In genomic region chr3:143674100-143674968, GRCh38 we compare ENCODE assay signal across 1 cellular context.
TF ChIP-seq lines count a peak whose summit lies in the region.

No MANE protein-coding gene starts in this region.

TF ChIP-seq in GM12878, 131 proteins besides CTCF, POLR2A, EP300 and RAD21 (continued from another document and continues in another):
- no peak for TF ChIP-seq KLF5 (IDR thresholded peaks at IDR 0.05; ENCODE audit: partially characterized antibody)
- no peak for TF ChIP-seq EZH2 (IDR thresholded peaks at IDR 0.05; ENCODE audit: borderline replicate concordance, control insufficient read depth, low read depth, low read length)
- no peak for TF ChIP-seq NR2C2 (IDR thresholded peaks at IDR 0.05; ENCODE audit: borderline replicate concordance, control insufficient read depth, insufficient read length, low read depth)
- TF ChIP-seq BCL3 (IDR thresholded peaks at IDR 0.05; ENCODE audit: borderline replicate concordance, insufficient read depth, low read depth, low read length, poor library complexity, severe bottlenecking) = no peak
- no peak for TF ChIP-seq JUND (IDR thresholded peaks at IDR 0.05; ENCODE audit: low read depth, low read length)
- TF ChIP-seq SMARCA5 (IDR thresholded peaks at IDR 0.05) = peak; percentile 88; the same call in 1 of the 2 replicates
- no peak for TF ChIP-seq RAD51 (IDR thresholded peaks at IDR 0.05)
- TF ChIP-seq MYC (IDR thresholded peaks at IDR 0.05; ENCODE audit: insufficient read depth, insufficient read length, insufficient replicate concordance, low read length, severe bottlenecking) = no peak
- 0 out of 2 replicates have a peak, but pooled peaks have one; percentile 38 for TF ChIP-seq MEF2A (IDR thresholded peaks at IDR 0.05; ENCODE audit: insufficient read depth, low read depth, low read length)
- no peak for TF ChIP-seq E4F1 (IDR thresholded peaks at IDR 0.05; ENCODE audit: borderline replicate concordance, partially characterized antibody)
- no peak for TF ChIP-seq E2F4 (IDR thresholded peaks at IDR 0.05; ENCODE audit: low read depth, low read length)
- TF ChIP-seq HCFC1 (IDR thresholded peaks at IDR 0.05; ENCODE audit: low read length) = no peak
- no peak for TF ChIP-seq BCL11A (IDR thresholded peaks at IDR 0.05; ENCODE audit: low read depth, low read length)
- no peak for TF ChIP-seq E2F8 (IDR thresholded peaks at IDR 0.05; ENCODE audit: low read depth, partially characterized antibody)
- no peak for TF ChIP-seq TCF7 (IDR thresholded peaks at IDR 0.05; ENCODE audit: borderline replicate concordance)
- no peak for TF ChIP-seq RB1 (IDR thresholded peaks at IDR 0.05; ENCODE audit: borderline replicate concordance)
- TF ChIP-seq RUNX3 (IDR thresholded peaks at IDR 0.05; ENCODE audit: low read length) = 0 out of 2 replicates have a peak, but pooled peaks have one; percentile 8
- no peak for TF ChIP-seq USF1 (IDR thresholded peaks at IDR 0.05; ENCODE audit: borderline replicate concordance, extremely low read length, insufficient read depth, low read depth, low read length)
- TF ChIP-seq CREB1 (IDR thresholded peaks at IDR 0.05; ENCODE audit: low read depth) = no peak
- no peak for TF ChIP-seq TAF1 (IDR thresholded peaks at IDR 0.05; ENCODE audit: borderline replicate concordance, low read depth, low read length)
- TF ChIP-seq ZNF384 (IDR thresholded peaks at IDR 0.05; ENCODE audit: borderline replicate concordance, low read depth, low read length) = no peak
- 0 out of 2 replicates have a peak, but pooled peaks have one; percentile 24 for TF ChIP-seq EED (IDR thresholded peaks at IDR 0.05; ENCODE audit: low read depth)
- no peak for TF ChIP-seq NFYA (IDR thresholded peaks at IDR 0.05; ENCODE audit: borderline replicate concordance, low read depth, low read length)
- no peak for TF ChIP-seq STAT3 (IDR thresholded peaks at IDR 0.05; ENCODE audit: low read depth, low read length)
- peak; percentile 50; the same call in 1 of the 3 replicates for TF ChIP-seq POU2F2 (IDR thresholded peaks at IDR 0.05; ENCODE audit: borderline replicate concordance, low read depth, low read length)
- TF ChIP-seq SP1 (IDR thresholded peaks at IDR 0.05; ENCODE audit: low read depth, low read length) = no peak
- TF ChIP-seq PRDM15 (CRISPR knock-in tag; IDR thresholded peaks at IDR 0.05) = no peak
- no peak for TF ChIP-seq NR2C1 (IDR thresholded peaks at IDR 0.05)
- no peak for TF ChIP-seq JUNB (IDR thresholded peaks at IDR 0.05)
- TF ChIP-seq BMI1 (IDR thresholded peaks at IDR 0.05; ENCODE audit: borderline replicate concordance) = no peak
- peak; percentile 57 for TF ChIP-seq MTA2 (IDR thresholded peaks at IDR 0.05; ENCODE audit: low read depth)
- TF ChIP-seq ZBED1 (IDR thresholded peaks at IDR 0.05; ENCODE audit: borderline replicate concordance) = no peak
- TF ChIP-seq CEBPZ (IDR thresholded peaks at IDR 0.05; ENCODE audit: low read depth, low read length) = no peak
- TF ChIP-seq REST (IDR thresholded peaks at IDR 0.05; ENCODE audit: low read depth, low read length) = no peak
- no peak for TF ChIP-seq ETV6 (conservative IDR thresholded peaks at IDR 0.05 in 1 of 2, IDR thresholded peaks at IDR 0.05 in 1 of 2; ENCODE audit: borderline replicate concordance in 1 of 2, low read depth in 1 of 2)
- peak; percentile 76; the same call in 1 of the 2 replicates for TF ChIP-seq SPI1 (IDR thresholded peaks at IDR 0.05; ENCODE audit: borderline replicate concordance, insufficient read depth, low read depth, low read length)
- TF ChIP-seq MAX (IDR thresholded peaks at IDR 0.05; ENCODE audit: low read depth, low read length) = no peak
- no peak for TF ChIP-seq CBFB (IDR thresholded peaks at IDR 0.05; ENCODE audit: low read depth)
- TF ChIP-seq GATAD2B (conservative IDR thresholded peaks at IDR 0.05; ENCODE audit: low read depth) = no peak
- TF ChIP-seq NFXL1 (IDR thresholded peaks at IDR 0.05; ENCODE audit: borderline replicate concordance) = no peak
- peak; percentile 49 for TF ChIP-seq NFIC (IDR thresholded peaks at IDR 0.05; ENCODE audit: low read depth, low read length)
- 0 out of 2 replicates have a peak, but pooled peaks have one; percentile 37 for TF ChIP-seq IKZF1 (conservative IDR thresholded peaks at IDR 0.05)
- no peak for TF ChIP-seq HDAC2 (IDR thresholded peaks at IDR 0.05)
